In genomic region chr9:129270205-129270604, GRCh38 we compare ENCODE assay signal across 10 cellular contexts.
DNase-seq lines count a peak whose midpoint lies in the region; ATAC-seq lines count a peak whose summit lies in the region.
"Had no signal": no experiment of that assay in that cellular context is flagged by ENCODE, and none has a peak within 500 bp of the region (broad histone marks: within the 10 kb centered on the region; RNA-seq: fewer than 3 reads in every experiment).

No MANE protein-coding gene starts in this region.

- H3K36me3 ChIP-seq in CD8-positive, alpha-beta memory T cell (ENCODE audit: insufficient read depth, low read length): no peaks in the 10 kb centered on the region

- ATAC-seq in GM21367 (IDR thresholded peaks at IDR 0.05; ENCODE audit: unreplicated experiment) (peak; percentile 45), HG03460 (IDR thresholded peaks at IDR 0.05; ENCODE audit: unreplicated experiment) (peak; percentile 64)
- ATAC-seq in activated naive CD8-positive, alpha-beta T cell treated with anti-CD3 and anti-CD28 coated beads, Interleukin-2, amount 50 U/mL, for 24 hours: peak; percentile 89

- no peaks in the 10 kb centered on the region for H3K27me3 ChIP-seq in CD8-positive, alpha-beta memory T cell (ENCODE audit: insufficient read depth, low read length, poor library complexity, severe bottlenecking)

- H3K4me1 ChIP-seq in CD8-positive, alpha-beta memory T cell (ENCODE audit: insufficient read depth, low read length): peaks cover 27% of the 10 kb centered on the region

- POLR2A ChIA-PET in CD8-positive, alpha-beta memory T cell (lab: Charles Lee): no interaction called here

- H3K27ac ChIP-seq in CD8-positive, alpha-beta memory T cell (ENCODE audit: low read depth, low read length): no peak overlapping the region

- CTCF ChIA-PET in CD8-positive, alpha-beta memory T cell (lab: Charles Lee): no interaction called here

- peak overlapping the region; percentile 14 to 88 (median 76) for H3K4me3 Mint-ChIP-seq in CD8-positive, alpha-beta memory T cell
- H3K4me3 Mint-ChIP-seq in activated naive CD8-positive, alpha-beta T cell treated with anti-CD3 and anti-CD28 coated beads, Interleukin-2, amount 50 U/mL, for 24 hours: peak overlapping the region; percentile 48
- H3K4me3 Mint-ChIP-seq: brain had no signal

- H3K4me3 ChIP-seq in CD8-positive, alpha-beta memory T cell (ENCODE audit: low read length): peak overlapping the region; percentile 48

- peak in 3 of 5 donors; percentile 36 to 66 (median 41) for DNase-seq in CD8-positive, alpha-beta memory T cell
- DNase-seq in activated naive CD8-positive, alpha-beta T cell treated with anti-CD3 and anti-CD28 coated beads, Interleukin-2, amount 50 U/mL, for 24 hours: peak; percentile 58
- DNase-seq in H4 (ENCODE audit: low spot score) (no peak), iPS-NIHi11 (ENCODE audit: low spot score) (no peak), HUDEP-2 (lab: John Stamatoyannopoulos, UW; ENCODE audit: unreplicated experiment in 76 of 76) (no peak), SHP77 treated with DMSO at 0.1 percent for 48 hours (lab: John Stamatoyannopoulos, UW) (no peak)
- DNase-seq: left cardiac atrium had no signal

- H3K36me3 Mint-ChIP-seq in CD8-positive, alpha-beta memory T cell: no peaks in the 10 kb centered on the region
- H3K36me3 Mint-ChIP-seq in activated naive CD8-positive, alpha-beta T cell treated with anti-CD3 and anti-CD28 coated beads, Interleukin-2, amount 50 U/mL, for 24 hours (ENCODE audit: low read depth): no peaks in the 10 kb centered on the region
- H3K36me3 Mint-ChIP-seq: brain had no signal

- H3K27me3 Mint-ChIP-seq in CD8-positive, alpha-beta memory T cell: peaks cover 2 to 6% of the 10 kb centered on the region in 2 donors
- H3K27me3 Mint-ChIP-seq in activated naive CD8-positive, alpha-beta T cell treated with anti-CD3 and anti-CD28 coated beads, Interleukin-2, amount 50 U/mL, for 24 hours: peaks cover 2% of the 10 kb centered on the region
- H3K27me3 Mint-ChIP-seq: brain had no signal

- H3K9me3 Mint-ChIP-seq in CD8-positive, alpha-beta memory T cell: no peaks in the 10 kb centered on the region
- H3K9me3 Mint-ChIP-seq in activated naive CD8-positive, alpha-beta T cell treated with anti-CD3 and anti-CD28 coated beads, Interleukin-2, amount 50 U/mL, for 24 hours: no peaks in the 10 kb centered on the region

- H3K4me1 Mint-ChIP-seq in CD8-positive, alpha-beta memory T cell: peaks cover 26 to 35% (median 29%) of the 10 kb centered on the region in 3 donors
- H3K4me1 Mint-ChIP-seq in activated naive CD8-positive, alpha-beta T cell treated with anti-CD3 and anti-CD28 coated beads, Interleukin-2, amount 50 U/mL, for 24 hours: peaks cover 30% of the 10 kb centered on the region

- H3K27ac Mint-ChIP-seq in CD8-positive, alpha-beta memory T cell: peak overlapping the region in 7 of 8 donors; percentile 13 to 92 (median 84)
- peak overlapping the region; percentile 60 for H3K27ac Mint-ChIP-seq in activated naive CD8-positive, alpha-beta T cell treated with anti-CD3 and anti-CD28 coated beads, Interleukin-2, amount 50 U/mL, for 24 hours

- H3K9me3 ChIP-seq in CD8-positive, alpha-beta memory T cell (ENCODE audit: low read length): no peaks in the 10 kb centered on the region

Comparison
In these comparisons a context has a peak if more than half of its experiments do, and no peak if none do; other contexts are left out.
1. DNase-seq: peak in CD8-positive, alpha-beta memory T cell (3 of 5) and activated naive CD8-positive, alpha-beta T cell treated with anti-CD3 and anti-CD28 coated beads, Interleukin-2, amount 50 U/mL, for 24 hours (single experiment); none in H4 (single experiment), iPS-NIHi11 (single experiment), HUDEP-2 (0 of 76) and SHP77 treated with DMSO at 0.1 percent for 48 hours (single experiment).
2. Peak in every context shown above with its lines, with median percentiles within 50 percentile points of each other: ATAC-seq.